28 cellular contexts compared by ENCODE assay signal in genomic region chr14:28406181-28406580, GRCh38.
DNase-seq lines count a peak whose midpoint lies in the region; ATAC-seq and TF ChIP-seq lines count a peak whose summit lies in the region.
"Had no signal": no experiment of that assay in that cellular context is flagged by ENCODE, and none has a peak within 500 bp of the region (broad histone marks: within the 10 kb centered on the region; RNA-seq: fewer than 3 reads in every experiment).

No MANE protein-coding gene starts in this region.

- TF ChIP-seq CTCF in lower lobe of right lung (IDR thresholded peaks at IDR 0.05), result no peak

- ATAC-seq in GM21526 (IDR thresholded peaks at IDR 0.05; ENCODE audit: low FRiP score, unreplicated experiment) (no peak), GM18511 (IDR thresholded peaks at IDR 0.05; ENCODE audit: unreplicated experiment) (no peak), lower lobe of right lung (no peak)
- ATAC-seq: body of pancreas, left lung, right lobe of liver, Right ventricle myocardium inferior, SK-N-SH treated with all-trans-retinoic acid at 6 μM for 48 hours had no signal

- H3K9ac ChIP-seq in adipocyte (ENCODE audit: low read length), result no peak overlapping the region
- H3K9ac ChIP-seq: neural progenitor cell had no signal

- H3K36me3 ChIP-seq in adipocyte (ENCODE audit: control insufficient read depth, insufficient read depth, low read length, severe bottlenecking), result no peaks in the 10 kb centered on the region
- H3K36me3 ChIP-seq in lower lobe of right lung, result no peaks in the 10 kb centered on the region
- H3K36me3 ChIP-seq: left lung, neural progenitor cell, right lobe of liver, tibial artery, vagina had no signal

- H3K4me3 ChIP-seq in adipocyte (ENCODE audit: low read length) (no peak overlapping the region), lower lobe of right lung (no peak overlapping the region)
- H3K4me3 ChIP-seq: body of pancreas, left lung, neural progenitor cell, PC-9, right lobe of liver, tibial artery, vagina had no signal

- H3K4me1 ChIP-seq in adipocyte (ENCODE audit: control insufficient read depth, insufficient read depth, low read length) (no peaks in the 10 kb centered on the region), lower lobe of right lung (no peaks in the 10 kb centered on the region)
- H3K4me1 ChIP-seq: body of pancreas, left lung, neural progenitor cell, right lobe of liver, tibial artery, vagina had no signal

- no peak overlapping the region for H3K27ac ChIP-seq in lower lobe of right lung
- H3K27ac ChIP-seq: body of pancreas, left lung, neural progenitor cell, PC-9, right lobe of liver, tibial artery, vagina had no signal

- H3K27me3 ChIP-seq in adipocyte (replicated peaks; ENCODE audit: control insufficient read depth, insufficient read depth, low read length), result no peaks in the 10 kb centered on the region
- no peaks in the 10 kb centered on the region for H3K27me3 ChIP-seq in lower lobe of right lung (ENCODE audit: low read depth)
- H3K27me3 ChIP-seq: body of pancreas, left lung, neural progenitor cell, right lobe of liver, tibial artery, vagina had no signal

- peak; percentile 64 for DNase-seq in NCI-H1694 (lab: John Stamatoyannopoulos, UW)
- peak; percentile 56 for DNase-seq in adipocyte (ENCODE audit: low read depth)
- DNase-seq in fibroblast of peridontal ligament (ENCODE audit: extremely low read depth), result peak; percentile 2
- peak; percentile 28 for DNase-seq in superior temporal gyrus (ENCODE audit: extremely low spot score)
- no peak for DNase-seq in lower lobe of right lung
- DNase-seq: activated CD4-positive, alpha-beta T cell treated with anti-CD3 and anti-CD28 coated beads, Interleukin-2, amount 50 U/mL, for 48 hours; activated CD4-positive, CD25-positive, alpha-beta regulatory T cell; activated gamma-delta T cell treated with Interleukin-2 at 50 U/mL for 16 hours; activated T-cell treated with anti-CD3 and anti-CD28 coated beads, Interleukin-2, amount 50 U/mL, for 48 hours; body of pancreas; CD8-positive, alpha-beta memory T cell; cerebellar nuclear complex; EL; left lung; NCI-H1092 treated with DMSO at 0.1 percent for 48 hours; NCI-H187 treated with DMSO at 0.1 percent for 48 hours; NCI-H2171 treated with DMSO at 0.1 percent for 48 hours; NCI-H526 treated with DMSO at 0.1 percent for 48 hours; PC-9; right lobe of liver; stimulated activated CD4-positive, alpha-beta T cell treated with anti-CD3 and anti-CD28 coated beads, Interleukin-4, amount 100 ng/mL, for 24 hours; tibial artery had no signal

- no peaks in the 10 kb centered on the region for H3K9me3 ChIP-seq in adipocyte (ENCODE audit: control insufficient read depth, low read length)
- H3K9me3 ChIP-seq in lower lobe of right lung, result no peaks in the 10 kb centered on the region
- H3K9me3 ChIP-seq: body of pancreas, right lobe of liver, tibial artery, vagina had no signal

- intact Hi-C loops in lower lobe of right lung (cut with DNase I), result no loop called here
